In the genomic region with DNA sequence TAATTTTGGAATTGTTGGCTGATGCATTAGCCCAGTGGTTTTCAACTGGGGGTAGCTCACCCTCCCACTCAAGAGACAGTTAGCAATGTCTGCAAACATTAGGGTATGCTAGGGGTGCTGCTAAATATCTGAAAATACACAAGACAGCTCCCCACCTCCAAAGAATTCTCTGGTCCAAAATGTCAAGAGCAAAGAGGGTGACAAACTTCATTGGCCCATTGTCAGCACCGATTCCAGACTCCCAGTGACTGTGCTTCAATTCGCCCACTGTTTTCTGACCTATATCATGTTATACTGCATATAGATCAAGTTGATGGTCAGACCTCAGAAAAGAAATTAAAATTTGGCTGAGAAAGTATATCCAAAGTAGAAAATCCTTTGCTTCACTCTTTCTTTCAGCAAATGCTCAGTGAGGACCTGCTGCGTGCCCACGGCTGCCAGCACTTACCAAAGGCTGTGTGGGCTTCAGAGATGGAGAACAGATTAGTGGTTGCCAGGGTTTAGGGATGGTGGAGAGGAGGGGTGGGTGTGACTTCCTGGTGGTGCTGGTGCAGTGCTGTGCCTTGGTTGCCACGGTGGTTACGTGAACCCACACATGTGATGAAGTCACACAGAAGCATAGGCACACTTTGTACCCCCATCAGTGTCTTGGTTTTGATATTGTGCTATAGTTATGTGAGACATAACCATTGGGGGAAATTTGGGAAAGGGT, we compare ENCODE assay signal across 11 cellular contexts.
DNase-seq lines count a peak whose midpoint lies in the region; ATAC-seq and TF ChIP-seq lines count a peak whose summit lies in the region.
"Had no signal": no experiment of that assay in that cellular context is flagged by ENCODE, and none has a peak within 500 bp of the region (broad histone marks: within the 10 kb centered on the region; RNA-seq: fewer than 3 reads in every experiment).

No MANE protein-coding gene starts in this region.

- H3K4me1 ChIP-seq in naive thymus-derived CD4-positive, alpha-beta T cell (ENCODE audit: control insufficient read depth in 2 of 2, insufficient read depth in 2 of 2, low read length in 2 of 2) = peaks cover 6 to 32% of the 10 kb centered on the region in 2 donors
- no peaks in the 10 kb centered on the region for H3K4me1 ChIP-seq in thyroid gland

- H3K9me3 ChIP-seq in naive thymus-derived CD4-positive, alpha-beta T cell (ENCODE audit: control insufficient read depth in 2 of 3, low read length in 3 of 3) = no peaks in the 10 kb centered on the region
- H3K9me3 ChIP-seq in thyroid gland = no peaks in the 10 kb centered on the region

- intact Hi-C loops in Right ventricle myocardium inferior (cut with DNase I) (loop anchor here (5.0 kb wide), 1 partner anchor 44 kb away; no protein-coding TSS in a partner anchor), cardiac septum (cut with DNase I) (no loop called here), thyroid gland (cut with DNase I) (no loop called here)
- intact Hi-C loops in naive thymus-derived CD4-positive, alpha-beta T cell (cut with micrococcal nuclease) = loop anchor here in 1 of 2 donors (5.0 kb wide), 1 partner anchor 201 kb away; no protein-coding TSS in a partner anchor

- H3K27ac Mint-ChIP-seq in naive thymus-derived CD4-positive, alpha-beta T cell = peak overlapping the region; percentile 52 to 90 (median 78)
- H3K27ac Mint-ChIP-seq in mesothelial cell of epicardium = no peak overlapping the region

- H3K4me1 Mint-ChIP-seq in naive thymus-derived CD4-positive, alpha-beta T cell = peaks cover 16 to 47% (median 38%) of the 10 kb centered on the region in 7 donors
- H3K4me1 Mint-ChIP-seq in mesothelial cell of epicardium = peaks cover 3% of the 10 kb centered on the region

- no peak overlapping the region for H3K27ac ChIP-seq in naive thymus-derived CD4-positive, alpha-beta T cell (ENCODE audit: low read depth, low read length)
- H3K27ac ChIP-seq in thyroid gland = no peak overlapping the region

- no peak overlapping the region for H3K4me3 ChIP-seq in naive thymus-derived CD4-positive, alpha-beta T cell (ENCODE audit: low read length)
- H3K4me3 ChIP-seq in thyroid gland (replicated peaks in 1 of 3) = no peak overlapping the region

- H3K36me3 ChIP-seq in naive thymus-derived CD4-positive, alpha-beta T cell (ENCODE audit: control insufficient read depth in 2 of 3, insufficient read depth in 3 of 3, low read length in 3 of 3) = peaks cover 0 to 5% (median 0%) of the 10 kb centered on the region in 3 experiments
- H3K36me3 ChIP-seq in thyroid gland = no peaks in the 10 kb centered on the region

- POLR2A ChIA-PET in naive thymus-derived CD4-positive, alpha-beta T cell (lab: Charles Lee) = no interaction called here

- TF ChIP-seq CTCF in thyroid gland (IDR thresholded peaks at IDR 0.05) (no peak), mesothelial cell of epicardium (IDR thresholded peaks at IDR 0.05; ENCODE audit: unreplicated experiment) (no peak)

- peak overlapping the region in 4 of 10 donors; percentile 8 to 45 (median 30) for H3K4me3 Mint-ChIP-seq in naive thymus-derived CD4-positive, alpha-beta T cell
- H3K4me3 Mint-ChIP-seq in mesothelial cell of epicardium = no peak overlapping the region

- TF ChIP-seq POLR2A in thyroid gland (IDR thresholded peaks at IDR 0.05) = no peak

- H3K27me3 Mint-ChIP-seq in naive thymus-derived CD4-positive, alpha-beta T cell = no peaks in the 10 kb centered on the region
- no peaks in the 10 kb centered on the region for H3K27me3 Mint-ChIP-seq in mesothelial cell of epicardium (ENCODE audit: low read depth)

- 88 to 94% methylated on average over 6 of the region's 6 CpGs for WGBS in thyroid gland, 2 donors

- ATAC-seq in Right ventricle myocardium inferior (peak; percentile 66), left lobe of liver (no peak)
- ATAC-seq in naive thymus-derived CD4-positive, alpha-beta T cell = peak; percentile 81
- ATAC-seq: HCT116 had no signal

- DNase-seq in Right ventricle myocardium inferior (ENCODE audit: missing footprints) (no peak), cardiac septum (ENCODE audit: low spot score) (no peak), thyroid gland (peak; percentile 3), mesothelial cell of epicardium (ENCODE audit: low spot score in 2 of 2, unreplicated experiment in 2 of 2) (no peak), left lobe of liver (ENCODE audit: low spot score) (no peak), NOMO-1 treated with DMSO at 0.1 percent for 48 hours (lab: John Stamatoyannopoulos, UW; ENCODE audit: unreplicated experiment) (no peak)
- peak; percentile 45 for DNase-seq in activated gamma-delta T cell treated with anti-CD3 and anti-CD28 coated beads, Interleukin-2, amount 50 U/mL, for 16 hours (ENCODE audit: low read depth)
- peak in 1 of 9 donors; percentile 29 for DNase-seq in naive thymus-derived CD4-positive, alpha-beta T cell
- DNase-seq: NCI-H526 treated with DMSO at 0.1 percent for 48 hours, SW 1271 had no signal

- H3K27me3 ChIP-seq in naive thymus-derived CD4-positive, alpha-beta T cell (ENCODE audit: control insufficient read depth in 2 of 2, insufficient read depth in 2 of 2, low read length in 2 of 2) = no peaks in the 10 kb centered on the region
- H3K27me3 ChIP-seq in thyroid gland = no peaks in the 10 kb centered on the region

- CTCF ChIA-PET in naive thymus-derived CD4-positive, alpha-beta T cell (lab: Charles Lee) = no interaction called here

- H3K9me3 Mint-ChIP-seq in naive thymus-derived CD4-positive, alpha-beta T cell = peaks cover 0 to 7% (median 0%) of the 10 kb centered on the region in 11 donors
- peaks cover 15% of the 10 kb centered on the region for H3K9me3 Mint-ChIP-seq in mesothelial cell of epicardium

- peaks cover 14 to 68% (median 44%) of the 10 kb centered on the region in 5 donors for H3K36me3 Mint-ChIP-seq in naive thymus-derived CD4-positive, alpha-beta T cell
- H3K36me3 Mint-ChIP-seq in mesothelial cell of epicardium = no peaks in the 10 kb centered on the region

Comparison
In these comparisons a context has a peak if more than half of its experiments do, and no peak if none do; other contexts are left out.
1. DNase-seq: peak in activated gamma-delta T cell treated with anti-CD3 and anti-CD28 coated beads, Interleukin-2, amount 50 U/mL, for 16 hours (single experiment) and thyroid gland (2 of 2); none in Right ventricle myocardium inferior (single experiment), cardiac septum (single experiment), mesothelial cell of epicardium (0 of 2), left lobe of liver (single experiment) and NOMO-1 treated with DMSO at 0.1 percent for 48 hours (single experiment).